Comparison of ENCODE assay signal across 1 cellular context in the genomic region with DNA sequence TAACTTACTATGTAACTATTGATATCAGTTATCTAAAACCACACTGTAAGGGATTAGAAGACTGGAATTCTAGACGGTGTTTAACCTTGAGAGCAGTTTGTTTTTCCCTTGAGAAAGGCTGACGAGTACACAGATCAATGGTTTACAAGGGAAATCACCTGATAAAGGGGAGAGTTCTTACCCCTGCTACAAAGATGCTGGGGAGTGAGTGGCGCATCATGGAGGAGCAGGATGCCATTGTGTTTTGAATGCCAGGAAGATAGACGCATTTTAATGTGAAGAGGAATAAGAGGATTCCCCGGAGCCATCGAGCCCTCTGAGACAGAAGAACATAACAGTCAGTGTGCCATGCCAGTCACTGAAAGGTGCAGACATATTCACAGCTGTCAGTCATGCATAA.
TF ChIP-seq lines count a peak whose summit lies in the region.

No MANE protein-coding gene starts in this region.

TF ChIP-seq in HepG2, 621 proteins besides CTCF, POLR2A, EP300 and RAD21 (continued from another document and continues in another):
- no peak; the same call in 1 of the 2 replicates for TF ChIP-seq CBFB (CRISPR knock-in tag; IDR thresholded peaks at IDR 0.05)
- TF ChIP-seq HOXA9 (CRISPR knock-in tag; IDR thresholded peaks at IDR 0.05; ENCODE audit: borderline replicate concordance), result no peak
- TF ChIP-seq, protein P1, sequence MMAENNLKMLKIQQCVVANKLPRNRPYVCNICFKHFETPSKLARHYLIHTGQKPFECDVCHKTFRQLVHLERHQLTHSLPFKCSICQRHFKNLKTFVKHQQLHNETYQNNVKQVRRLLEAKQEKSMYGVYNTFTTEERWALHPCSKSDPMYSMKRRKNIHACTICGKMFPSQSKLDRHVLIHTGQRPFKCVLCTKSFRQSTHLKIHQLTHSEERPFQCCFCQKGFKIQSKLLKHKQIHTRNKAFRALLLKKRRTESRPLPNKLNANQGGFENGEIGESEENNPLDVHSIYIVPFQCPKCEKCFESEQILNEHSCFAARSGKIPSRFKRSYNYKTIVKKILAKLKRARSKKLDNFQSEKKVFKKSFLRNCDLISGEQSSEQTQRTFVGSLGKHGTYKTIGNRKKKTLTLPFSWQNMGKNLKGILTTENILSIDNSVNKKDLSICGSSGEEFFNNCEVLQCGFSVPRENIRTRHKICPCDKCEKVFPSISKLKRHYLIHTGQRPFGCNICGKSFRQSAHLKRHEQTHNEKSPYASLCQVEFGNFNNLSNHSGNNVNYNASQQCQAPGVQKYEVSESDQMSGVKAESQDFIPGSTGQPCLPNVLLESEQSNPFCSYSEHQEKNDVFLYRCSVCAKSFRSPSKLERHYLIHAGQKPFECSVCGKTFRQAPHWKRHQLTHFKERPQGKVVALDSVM (CRISPR knock-in tag; IDR thresholded peaks at IDR 0.05), result no peak
- TF ChIP-seq NFIC (IDR thresholded peaks at IDR 0.05; ENCODE audit: low read length), result peak; percentile 38; the same call in 1 of the 2 replicates
- no peak for TF ChIP-seq HNRNPUL1 (IDR thresholded peaks at IDR 0.05; ENCODE audit: low read depth, low read length)
- TF ChIP-seq ZBTB38 (CRISPR knock-in tag; IDR thresholded peaks at IDR 0.05), result no peak
- TF ChIP-seq HMG20B (CRISPR knock-in tag; conservative IDR thresholded peaks at IDR 0.05), result no peak
- TF ChIP-seq ZNF12 (CRISPR knock-in tag; IDR thresholded peaks at IDR 0.05), result no peak
- TF ChIP-seq ZNF891 (CRISPR knock-in tag; IDR thresholded peaks at IDR 0.05), result no peak
- TF ChIP-seq, protein P2, sequence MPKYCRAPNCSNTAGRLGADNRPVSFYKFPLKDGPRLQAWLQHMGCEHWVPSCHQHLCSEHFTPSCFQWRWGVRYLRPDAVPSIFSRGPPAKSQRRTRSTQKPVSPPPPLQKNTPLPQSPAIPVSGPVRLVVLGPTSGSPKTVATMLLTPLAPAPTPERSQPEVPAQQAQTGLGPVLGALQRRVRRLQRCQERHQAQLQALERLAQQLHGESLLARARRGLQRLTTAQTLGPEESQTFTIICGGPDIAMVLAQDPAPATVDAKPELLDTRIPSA (CRISPR knock-in tag; IDR thresholded peaks at IDR 0.05; ENCODE audit: borderline replicate concordance), result no peak
- no peak for TF ChIP-seq ELF3 (CRISPR knock-in tag; IDR thresholded peaks at IDR 0.05)
- TF ChIP-seq NFKB2 (CRISPR knock-in tag; IDR thresholded peaks at IDR 0.05; ENCODE audit: borderline replicate concordance), result no peak
- TF ChIP-seq, protein P3, sequence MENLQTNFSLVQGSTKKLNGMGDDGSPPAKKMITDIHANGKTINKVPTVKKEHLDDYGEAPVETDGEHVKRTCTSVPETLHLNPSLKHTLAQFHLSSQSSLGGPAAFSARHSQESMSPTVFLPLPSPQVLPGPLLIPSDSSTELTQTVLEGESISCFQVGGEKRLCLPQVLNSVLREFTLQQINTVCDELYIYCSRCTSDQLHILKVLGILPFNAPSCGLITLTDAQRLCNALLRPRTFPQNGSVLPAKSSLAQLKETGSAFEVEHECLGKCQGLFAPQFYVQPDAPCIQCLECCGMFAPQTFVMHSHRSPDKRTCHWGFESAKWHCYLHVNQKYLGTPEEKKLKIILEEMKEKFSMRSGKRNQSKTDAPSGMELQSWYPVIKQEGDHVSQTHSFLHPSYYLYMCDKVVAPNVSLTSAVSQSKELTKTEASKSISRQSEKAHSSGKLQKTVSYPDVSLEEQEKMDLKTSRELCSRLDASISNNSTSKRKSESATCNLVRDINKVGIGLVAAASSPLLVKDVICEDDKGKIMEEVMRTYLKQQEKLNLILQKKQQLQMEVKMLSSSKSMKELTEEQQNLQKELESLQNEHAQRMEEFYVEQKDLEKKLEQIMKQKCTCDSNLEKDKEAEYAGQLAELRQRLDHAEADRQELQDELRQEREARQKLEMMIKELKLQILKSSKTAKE (CRISPR knock-in tag; IDR thresholded peaks at IDR 0.05; ENCODE audit: borderline replicate concordance), result peak; percentile 51; the same call in 1 of the 2 replicates
- TF ChIP-seq ZNF878 (CRISPR knock-in tag; IDR thresholded peaks at IDR 0.05), result no peak
- no peak for TF ChIP-seq FIP1L1 (IDR thresholded peaks at IDR 0.05; ENCODE audit: borderline replicate concordance, insufficient read depth, low read depth, low read length)
- TF ChIP-seq, protein P4, sequence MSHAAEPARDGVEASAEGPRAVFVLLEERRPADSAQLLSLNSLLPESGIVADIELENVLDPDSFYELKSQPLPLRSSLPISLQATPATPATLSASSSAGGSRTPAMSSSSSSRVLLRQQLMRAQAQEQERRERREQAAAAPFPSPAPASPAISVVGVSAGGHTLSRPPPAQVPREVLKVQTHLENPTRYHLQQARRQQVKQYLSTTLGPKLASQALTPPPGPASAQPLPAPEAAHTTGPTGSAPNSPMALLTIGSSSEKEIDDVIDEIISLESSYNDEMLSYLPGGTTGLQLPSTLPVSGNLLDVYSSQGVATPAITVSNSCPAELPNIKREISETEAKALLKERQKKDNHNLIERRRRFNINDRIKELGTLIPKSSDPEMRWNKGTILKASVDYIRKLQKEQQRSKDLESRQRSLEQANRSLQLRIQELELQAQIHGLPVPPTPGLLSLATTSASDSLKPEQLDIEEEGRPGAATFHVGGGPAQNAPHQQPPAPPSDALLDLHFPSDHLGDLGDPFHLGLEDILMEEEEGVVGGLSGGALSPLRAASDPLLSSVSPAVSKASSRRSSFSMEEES (CRISPR knock-in tag; IDR thresholded peaks at IDR 0.05), result peak; percentile 26; the same call in 1 of the 2 replicates
- TF ChIP-seq ZNF550 (CRISPR knock-in tag; IDR thresholded peaks at IDR 0.05; ENCODE audit: borderline replicate concordance), result no peak
- TF ChIP-seq FOXM1 (CRISPR knock-in tag; IDR thresholded peaks at IDR 0.05), result no peak
- TF ChIP-seq LCORL (IDR thresholded peaks at IDR 0.05), result no peak
- TF ChIP-seq LCORL (CRISPR knock-in tag; IDR thresholded peaks at IDR 0.05), result no peak
- TF ChIP-seq SMARCE1 (IDR thresholded peaks at IDR 0.05; ENCODE audit: borderline replicate concordance), result no peak
- TF ChIP-seq GLI4 (CRISPR knock-in tag; IDR thresholded peaks at IDR 0.05; ENCODE audit: borderline replicate concordance), result no peak
- TF ChIP-seq, protein P5, sequence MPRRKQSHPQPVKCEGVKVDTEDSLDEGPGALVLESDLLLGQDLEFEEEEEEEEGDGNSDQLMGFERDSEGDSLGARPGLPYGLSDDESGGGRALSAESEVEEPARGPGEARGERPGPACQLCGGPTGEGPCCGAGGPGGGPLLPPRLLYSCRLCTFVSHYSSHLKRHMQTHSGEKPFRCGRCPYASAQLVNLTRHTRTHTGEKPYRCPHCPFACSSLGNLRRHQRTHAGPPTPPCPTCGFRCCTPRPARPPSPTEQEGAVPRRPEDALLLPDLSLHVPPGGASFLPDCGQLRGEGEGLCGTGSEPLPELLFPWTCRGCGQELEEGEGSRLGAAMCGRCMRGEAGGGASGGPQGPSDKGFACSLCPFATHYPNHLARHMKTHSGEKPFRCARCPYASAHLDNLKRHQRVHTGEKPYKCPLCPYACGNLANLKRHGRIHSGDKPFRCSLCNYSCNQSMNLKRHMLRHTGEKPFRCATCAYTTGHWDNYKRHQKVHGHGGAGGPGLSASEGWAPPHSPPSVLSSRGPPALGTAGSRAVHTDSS (CRISPR knock-in tag; conservative IDR thresholded peaks at IDR 0.05), result no peak
- TF ChIP-seq, protein P6, sequence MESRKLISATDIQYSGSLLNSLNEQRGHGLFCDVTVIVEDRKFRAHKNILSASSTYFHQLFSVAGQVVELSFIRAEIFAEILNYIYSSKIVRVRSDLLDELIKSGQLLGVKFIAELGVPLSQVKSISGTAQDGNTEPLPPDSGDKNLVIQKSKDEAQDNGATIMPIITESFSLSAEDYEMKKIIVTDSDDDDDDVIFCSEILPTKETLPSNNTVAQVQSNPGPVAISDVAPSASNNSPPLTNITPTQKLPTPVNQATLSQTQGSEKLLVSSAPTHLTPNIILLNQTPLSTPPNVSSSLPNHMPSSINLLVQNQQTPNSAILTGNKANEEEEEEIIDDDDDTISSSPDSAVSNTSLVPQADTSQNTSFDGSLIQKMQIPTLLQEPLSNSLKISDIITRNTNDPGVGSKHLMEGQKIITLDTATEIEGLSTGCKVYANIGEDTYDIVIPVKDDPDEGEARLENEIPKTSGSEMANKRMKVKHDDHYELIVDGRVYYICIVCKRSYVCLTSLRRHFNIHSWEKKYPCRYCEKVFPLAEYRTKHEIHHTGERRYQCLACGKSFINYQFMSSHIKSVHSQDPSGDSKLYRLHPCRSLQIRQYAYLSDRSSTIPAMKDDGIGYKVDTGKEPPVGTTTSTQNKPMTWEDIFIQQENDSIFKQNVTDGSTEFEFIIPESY (CRISPR knock-in tag; IDR thresholded peaks at IDR 0.05), result peak; percentile 53
- TF ChIP-seq SOX5 (CRISPR knock-in tag; IDR thresholded peaks at IDR 0.05; ENCODE audit: borderline replicate concordance), result peak; percentile 66; the same call in 1 of the 2 replicates
- peak; percentile 30; the same call in 1 of the 2 replicates for TF ChIP-seq RXRB (CRISPR knock-in tag; IDR thresholded peaks at IDR 0.05; ENCODE audit: borderline replicate concordance)
- TF ChIP-seq, protein P7, sequence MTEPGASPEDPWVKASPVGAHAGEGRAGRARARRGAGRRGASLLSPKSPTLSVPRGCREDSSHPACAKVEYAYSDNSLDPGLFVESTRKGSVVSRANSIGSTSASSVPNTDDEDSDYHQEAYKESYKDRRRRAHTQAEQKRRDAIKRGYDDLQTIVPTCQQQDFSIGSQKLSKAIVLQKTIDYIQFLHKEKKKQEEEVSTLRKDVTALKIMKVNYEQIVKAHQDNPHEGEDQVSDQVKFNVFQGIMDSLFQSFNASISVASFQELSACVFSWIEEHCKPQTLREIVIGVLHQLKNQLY (CRISPR knock-in tag; IDR thresholded peaks at IDR 0.05), result no peak
- TF ChIP-seq ZNF564 (CRISPR knock-in tag; IDR thresholded peaks at IDR 0.05), result no peak
- TF ChIP-seq, protein P8, sequence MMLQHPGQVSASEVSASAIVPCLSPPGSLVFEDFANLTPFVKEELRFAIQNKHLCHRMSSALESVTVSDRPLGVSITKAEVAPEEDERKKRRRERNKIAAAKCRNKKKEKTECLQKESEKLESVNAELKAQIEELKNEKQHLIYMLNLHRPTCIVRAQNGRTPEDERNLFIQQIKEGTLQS (CRISPR knock-in tag; IDR thresholded peaks at IDR 0.05), result no peak
- no peak for TF ChIP-seq ZNF879 (CRISPR knock-in tag; IDR thresholded peaks at IDR 0.05)
- TF ChIP-seq ZNF256 (CRISPR knock-in tag; conservative IDR thresholded peaks at IDR 0.05), result no peak
- TF ChIP-seq SRSF1 (optimal IDR thresholded peaks at IDR 0.05; ENCODE audit: low read depth, low read length), result no peak
- TF ChIP-seq IRF2 (CRISPR knock-in tag; IDR thresholded peaks at IDR 0.05), result no peak
- TF ChIP-seq, protein P9, sequence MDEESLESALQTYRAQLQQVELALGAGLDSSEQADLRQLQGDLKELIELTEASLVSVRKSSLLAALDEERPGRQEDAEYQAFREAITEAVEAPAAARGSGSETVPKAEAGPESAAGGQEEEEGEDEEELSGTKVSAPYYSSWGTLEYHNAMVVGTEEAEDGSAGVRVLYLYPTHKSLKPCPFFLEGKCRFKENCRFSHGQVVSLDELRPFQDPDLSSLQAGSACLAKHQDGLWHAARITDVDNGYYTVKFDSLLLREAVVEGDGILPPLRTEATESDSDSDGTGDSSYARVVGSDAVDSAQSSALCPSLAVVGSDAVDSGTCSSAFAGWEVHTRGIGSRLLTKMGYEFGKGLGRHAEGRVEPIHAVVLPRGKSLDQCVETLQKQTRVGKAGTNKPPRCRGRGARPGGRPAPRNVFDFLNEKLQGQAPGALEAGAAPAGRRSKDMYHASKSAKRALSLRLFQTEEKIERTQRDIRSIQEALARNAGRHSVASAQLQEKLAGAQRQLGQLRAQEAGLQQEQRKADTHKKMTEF (CRISPR knock-in tag; IDR thresholded peaks at IDR 0.05), result no peak
- TF ChIP-seq RARA (CRISPR knock-in tag; IDR thresholded peaks at IDR 0.05), result peak; percentile 54; the same call in 1 of the 2 replicates
- no peak for TF ChIP-seq ZNF614 (CRISPR knock-in tag; IDR thresholded peaks at IDR 0.05; ENCODE audit: borderline replicate concordance)
- TF ChIP-seq NR2F1 (CRISPR knock-in tag; IDR thresholded peaks at IDR 0.05), result no peak
- TF ChIP-seq, protein P10, sequence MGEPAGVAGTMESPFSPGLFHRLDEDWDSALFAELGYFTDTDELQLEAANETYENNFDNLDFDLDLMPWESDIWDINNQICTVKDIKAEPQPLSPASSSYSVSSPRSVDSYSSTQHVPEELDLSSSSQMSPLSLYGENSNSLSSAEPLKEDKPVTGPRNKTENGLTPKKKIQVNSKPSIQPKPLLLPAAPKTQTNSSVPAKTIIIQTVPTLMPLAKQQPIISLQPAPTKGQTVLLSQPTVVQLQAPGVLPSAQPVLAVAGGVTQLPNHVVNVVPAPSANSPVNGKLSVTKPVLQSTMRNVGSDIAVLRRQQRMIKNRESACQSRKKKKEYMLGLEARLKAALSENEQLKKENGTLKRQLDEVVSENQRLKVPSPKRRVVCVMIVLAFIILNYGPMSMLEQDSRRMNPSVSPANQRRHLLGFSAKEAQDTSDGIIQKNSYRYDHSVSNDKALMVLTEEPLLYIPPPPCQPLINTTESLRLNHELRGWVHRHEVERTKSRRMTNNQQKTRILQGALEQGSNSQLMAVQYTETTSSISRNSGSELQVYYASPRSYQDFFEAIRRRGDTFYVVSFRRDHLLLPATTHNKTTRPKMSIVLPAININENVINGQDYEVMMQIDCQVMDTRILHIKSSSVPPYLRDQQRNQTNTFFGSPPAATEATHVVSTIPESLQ (CRISPR knock-in tag; conservative IDR thresholded peaks at IDR 0.05), result no peak
- TF ChIP-seq SIN3A (IDR thresholded peaks at IDR 0.05; ENCODE audit: borderline replicate concordance, low read depth, low read length), result no peak
- TF ChIP-seq IRX3 (CRISPR knock-in tag; IDR thresholded peaks at IDR 0.05; ENCODE audit: borderline replicate concordance, low read depth), result no peak
- no peak for TF ChIP-seq ATRX (CRISPR knock-in tag; IDR thresholded peaks at IDR 0.05; ENCODE audit: borderline replicate concordance)
- no peak for TF ChIP-seq TAF1 (CRISPR knock-in tag; IDR thresholded peaks at IDR 0.05)
- TF ChIP-seq, protein P11, sequence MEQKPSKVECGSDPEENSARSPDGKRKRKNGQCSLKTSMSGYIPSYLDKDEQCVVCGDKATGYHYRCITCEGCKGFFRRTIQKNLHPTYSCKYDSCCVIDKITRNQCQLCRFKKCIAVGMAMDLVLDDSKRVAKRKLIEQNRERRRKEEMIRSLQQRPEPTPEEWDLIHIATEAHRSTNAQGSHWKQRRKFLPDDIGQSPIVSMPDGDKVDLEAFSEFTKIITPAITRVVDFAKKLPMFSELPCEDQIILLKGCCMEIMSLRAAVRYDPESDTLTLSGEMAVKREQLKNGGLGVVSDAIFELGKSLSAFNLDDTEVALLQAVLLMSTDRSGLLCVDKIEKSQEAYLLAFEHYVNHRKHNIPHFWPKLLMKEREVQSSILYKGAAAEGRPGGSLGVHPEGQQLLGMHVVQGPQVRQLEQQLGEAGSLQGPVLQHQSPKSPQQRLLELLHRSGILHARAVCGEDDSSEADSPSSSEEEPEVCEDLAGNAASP (CRISPR knock-in tag; IDR thresholded peaks at IDR 0.05; ENCODE audit: borderline replicate concordance), result 0 out of 2 replicates have a peak, but pooled peaks have one; percentile 22
- TF ChIP-seq, protein P12, sequence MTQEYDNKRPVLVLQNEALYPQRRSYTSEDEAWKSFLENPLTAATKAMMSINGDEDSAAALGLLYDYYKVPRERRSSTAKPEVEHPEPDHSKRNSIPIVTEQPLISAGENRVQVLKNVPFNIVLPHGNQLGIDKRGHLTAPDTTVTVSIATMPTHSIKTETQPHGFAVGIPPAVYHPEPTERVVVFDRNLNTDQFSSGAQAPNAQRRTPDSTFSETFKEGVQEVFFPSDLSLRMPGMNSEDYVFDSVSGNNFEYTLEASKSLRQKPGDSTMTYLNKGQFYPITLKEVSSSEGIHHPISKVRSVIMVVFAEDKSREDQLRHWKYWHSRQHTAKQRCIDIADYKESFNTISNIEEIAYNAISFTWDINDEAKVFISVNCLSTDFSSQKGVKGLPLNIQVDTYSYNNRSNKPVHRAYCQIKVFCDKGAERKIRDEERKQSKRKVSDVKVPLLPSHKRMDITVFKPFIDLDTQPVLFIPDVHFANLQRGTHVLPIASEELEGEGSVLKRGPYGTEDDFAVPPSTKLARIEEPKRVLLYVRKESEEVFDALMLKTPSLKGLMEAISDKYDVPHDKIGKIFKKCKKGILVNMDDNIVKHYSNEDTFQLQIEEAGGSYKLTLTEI (CRISPR knock-in tag; conservative IDR thresholded peaks at IDR 0.05), result no peak
